15 cellular contexts compared by ENCODE assay signal in the genomic region with DNA sequence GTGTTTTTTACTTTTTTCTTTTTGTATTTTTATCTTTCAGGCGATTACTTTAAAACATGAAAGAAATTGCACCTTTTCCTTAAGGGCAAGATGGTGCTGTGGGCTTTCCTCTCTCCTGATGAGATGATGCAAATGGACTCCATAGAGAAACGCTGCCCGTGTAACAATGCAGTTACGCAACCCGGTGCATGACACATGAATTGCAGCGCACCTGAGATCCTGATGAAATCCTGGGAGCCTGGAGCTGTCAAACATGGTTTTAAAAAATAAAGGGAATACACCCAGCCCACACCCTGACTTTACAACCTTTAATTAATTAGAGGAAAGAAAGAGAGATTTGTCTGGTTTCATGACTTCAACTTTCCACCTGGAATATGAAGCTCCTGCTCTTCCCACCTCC.
DNase-seq lines count a peak whose midpoint lies in the region; ATAC-seq and TF ChIP-seq lines count a peak whose summit lies in the region.
"Had no signal": no experiment of that assay in that cellular context is flagged by ENCODE, and none has a peak within 500 bp of the region (broad histone marks: within the 10 kb centered on the region; RNA-seq: fewer than 3 reads in every experiment).

No MANE protein-coding gene starts in this region.

- no peak overlapping the region for H2BK120ac ChIP-seq in trophoblast cell (ENCODE audit: insufficient read depth, low read length, poor library complexity)

- no peak overlapping the region for H4K8ac ChIP-seq in trophoblast cell (ENCODE audit: low read depth, low read length)

- peaks cover 2% of the 10 kb centered on the region for H3K79me1 ChIP-seq in trophoblast cell (ENCODE audit: low read length)

- no peaks in the 10 kb centered on the region for H3K9me3 ChIP-seq in trophoblast cell (ENCODE audit: insufficient read depth, low read depth, low read length)

- H3K14ac ChIP-seq in trophoblast cell (ENCODE audit: low read length), result no peak overlapping the region

- peaks cover 0 to 5% of the 10 kb centered on the region in 2 experiments for H3K4me1 ChIP-seq in trophoblast cell (ENCODE audit: control insufficient read depth in 1 of 2, insufficient read depth in 2 of 2, low read length in 2 of 2)

- no peaks in the 10 kb centered on the region for H3K79me2 ChIP-seq in trophoblast cell (ENCODE audit: control insufficient read depth, insufficient read depth, low read length, poor library complexity)

- no peak overlapping the region for H4K12ac ChIP-seq in trophoblast cell (ENCODE audit: low read depth, low read length)

- no peak overlapping the region for H3K4me3 ChIP-seq in trophoblast cell (ENCODE audit: low read depth, low read length)
- H3K4me3 ChIP-seq in brain microvascular endothelial cell (ENCODE audit: low read depth, low read length), result no peak overlapping the region
- H3K4me3 ChIP-seq: dorsolateral prefrontal cortex had no signal

- H3K27ac ChIP-seq in trophoblast cell (ENCODE audit: low read depth, low read length) (no peak overlapping the region), brain microvascular endothelial cell (no peak overlapping the region)
- H3K27ac ChIP-seq: dorsolateral prefrontal cortex had no signal

- H3K9ac ChIP-seq in trophoblast cell (ENCODE audit: low read length), result no peak overlapping the region

- no CpG with 5 or more reads among the region's 6 CpGs for WGBS in trophoblast cell (ENCODE audit: extremely low coverage, insufficient coverage, insufficient read length)

- no peak overlapping the region for H3K4me2 ChIP-seq in trophoblast cell (ENCODE audit: low read length)

- H3K27me3 ChIP-seq in trophoblast cell (ENCODE audit: insufficient read depth, low read length), result no peaks in the 10 kb centered on the region
- no peaks in the 10 kb centered on the region for H3K27me3 ChIP-seq in brain microvascular endothelial cell (replicated peaks)
- H3K27me3 ChIP-seq: dorsolateral prefrontal cortex had no signal

- ATAC-seq in esophagus mucosa, result peak; percentile 71
- no peak for ATAC-seq in HG02885 (IDR thresholded peaks at IDR 0.05; ENCODE audit: poor library complexity, unreplicated experiment)
- ATAC-seq: natural killer cell treated with Interleukin-12 subunit alpha and Interleukin-12 subunit beta and Interleukin-15 and Interleukin-18, amount 100 ng/mL, for 72 hours had no signal

- DNase-seq in HPDE6-E6E7 (ENCODE audit: extremely low spot score) (peak; percentile 96), NCI-H510A treated with DMSO at 0.1 percent for 48 hours (lab: John Stamatoyannopoulos, UW) (peak; percentile 7), trophoblast cell (peak; percentile 86 to 97), mesenteric fat pad (ENCODE audit: low spot score) (no peak), brain microvascular endothelial cell (no peak)
- DNase-seq: activated CD4-positive, CD25-positive, alpha-beta regulatory T cell treated with anti-CD3 and anti-CD28 coated beads, Interleukin-2, amount 50 U/mL, for 72 hours; activated T-cell treated with anti-CD3 and anti-CD28 coated beads, Interleukin-2, amount 50 U/mL, for 1 hour; CD4-positive, alpha-beta memory T cell; dorsolateral prefrontal cortex; kidney glomerular epithelial cell; NCI-H1694 treated with DMSO at 0.1 percent for 48 hours; substantia nigra had no signal

- no peaks in the 10 kb centered on the region for H3K36me3 ChIP-seq in trophoblast cell (ENCODE audit: control insufficient read depth in 1 of 2, insufficient read depth in 2 of 2, low read length in 2 of 2)
- H3K36me3 ChIP-seq in brain microvascular endothelial cell (replicated peaks), result no peaks in the 10 kb centered on the region

- in situ Hi-C loops in brain microvascular endothelial cell (cut with HindIII; ENCODE audit: low pct_ligation_motif_present, low sequenced_read_pairs), result no loop called here

- no peak overlapping the region for H3K4ac ChIP-seq in trophoblast cell (ENCODE audit: low read depth, low read length)

- no peak overlapping the region for H2BK12ac ChIP-seq in trophoblast cell (ENCODE audit: low read length)

- H3K18ac ChIP-seq in trophoblast cell (ENCODE audit: low read length), result no peak overlapping the region

- H4K91ac ChIP-seq in trophoblast cell (ENCODE audit: low read depth, low read length), result no peak overlapping the region

- TF ChIP-seq CTCF in brain microvascular endothelial cell (IDR thresholded peaks at IDR 0.05; ENCODE audit: low read depth, low read length, missing control alignments), result no peak

- no peak overlapping the region for H3K23ac ChIP-seq in trophoblast cell (ENCODE audit: low read length)

- H2AK5ac ChIP-seq in trophoblast cell (ENCODE audit: low read length), result no peak overlapping the region

- H2BK5ac ChIP-seq in trophoblast cell (ENCODE audit: low read depth, low read length, poor library complexity), result no peak overlapping the region

- H2AFZ ChIP-seq in trophoblast cell (ENCODE audit: insufficient read depth, low read length, poor library complexity), result no peak overlapping the region

Comparison
In these comparisons a context has a peak if more than half of its experiments do, and no peak if none do; other contexts are left out.
1. DNase-seq: peak in HPDE6-E6E7 (single experiment), NCI-H510A treated with DMSO at 0.1 percent for 48 hours (single experiment) and trophoblast cell (2 of 2); none in mesenteric fat pad (single experiment) and brain microvascular endothelial cell (single experiment).